24 cellular contexts compared by ENCODE assay signal in genomic region chr7:102221961-102222360, GRCh38.
DNase-seq lines count a peak whose midpoint lies in the region; ATAC-seq and TF ChIP-seq lines count a peak whose summit lies in the region.
"Had no signal": no experiment of that assay in that cellular context is flagged by ENCODE, and none has a peak within 500 bp of the region (broad histone marks: within the 10 kb centered on the region; RNA-seq: fewer than 3 reads in every experiment).

No MANE protein-coding gene starts in this region.

- H3K4me3 Mint-ChIP-seq in naive thymus-derived CD4-positive, alpha-beta T cell, result no peak overlapping the region
- H3K4me3 Mint-ChIP-seq: CD4-positive, alpha-beta T cell had no signal

- H3K27me3 Mint-ChIP-seq in naive thymus-derived CD4-positive, alpha-beta T cell, result no peaks in the 10 kb centered on the region
- H3K27me3 Mint-ChIP-seq: CD4-positive, alpha-beta T cell had no signal

- POLR2A ChIA-PET in HEK293 (lab: Yijun Ruan, JAX), result no interaction called here
- POLR2A ChIA-PET in naive thymus-derived CD4-positive, alpha-beta T cell (lab: Charles Lee), result no interaction called here

- H3K4me1 Mint-ChIP-seq in naive thymus-derived CD4-positive, alpha-beta T cell, result peaks cover 0 to 7% (median 0%) of the 10 kb centered on the region in 7 donors

- intact Hi-C loops in naive thymus-derived CD4-positive, alpha-beta T cell (cut with micrococcal nuclease), result no loop called here

- peaks cover 9% of the 10 kb centered on the region for H4K20me1 ChIP-seq in osteoblast (ENCODE audit: insufficient read depth, low read length)

- peak overlapping the region; percentile 86 for H3K4me2 ChIP-seq in osteoblast (ENCODE audit: insufficient read depth, low read length)
- H3K4me2 ChIP-seq: BLaER1 treated with 17β-estradiol and CSF1 and Interleukin-3, amounts not matched to agents 10 nM and 100 nM had no signal

- H3K4me3 ChIP-seq in HEK293 (ENCODE audit: low read depth, low read length) (no peak overlapping the region), RWPE2 (ENCODE audit: severe bottlenecking) (no peak overlapping the region), osteoblast (ENCODE audit: insufficient read depth, low read length) (no peak overlapping the region)
- no peak overlapping the region for H3K4me3 ChIP-seq in naive thymus-derived CD4-positive, alpha-beta T cell (ENCODE audit: low read length)
- H3K4me3 ChIP-seq: BLaER1 treated with 17β-estradiol and CSF1 and Interleukin-3, amounts not matched to agents 10 nM and 100 nM had no signal

- ATAC-seq in RWPE2 (ENCODE audit: low read depth) (no peak), HG03457 (IDR thresholded peaks at IDR 0.05; ENCODE audit: unreplicated experiment) (no peak), GM21447 (IDR thresholded peaks at IDR 0.05; ENCODE audit: unreplicated experiment) (no peak)
- no peak for ATAC-seq in naive thymus-derived CD4-positive, alpha-beta T cell

- H3K36me3 ChIP-seq in HEK293 (ENCODE audit: control insufficient read depth in 2 of 2, insufficient read depth in 1 of 2, low read length in 2 of 2), result no peaks in the 10 kb centered on the region
- no peaks in the 10 kb centered on the region for H3K36me3 ChIP-seq in RWPE2 (ENCODE audit: low read depth)
- no peaks in the 10 kb centered on the region for H3K36me3 ChIP-seq in osteoblast (ENCODE audit: insufficient read depth, low read length)
- H3K36me3 ChIP-seq in naive thymus-derived CD4-positive, alpha-beta T cell (ENCODE audit: control insufficient read depth in 2 of 3, insufficient read depth in 3 of 3, low read length in 3 of 3), result peaks cover 0 to 4% (median 0%) of the 10 kb centered on the region in 3 experiments

- H3K27ac ChIP-seq in HEK293 (ENCODE audit: extremely low read depth, low read depth, low read length), result no peak overlapping the region
- H3K27ac ChIP-seq in RWPE2 (ENCODE audit: poor library complexity, severe bottlenecking), result peak overlapping the region; percentile 78
- peak overlapping the region; percentile 86 for H3K27ac ChIP-seq in osteoblast (ENCODE audit: low read depth, low read length)
- H3K27ac ChIP-seq in naive thymus-derived CD4-positive, alpha-beta T cell (ENCODE audit: low read depth, low read length), result no peak overlapping the region
- H3K27ac ChIP-seq: BLaER1 treated with 17β-estradiol and CSF1 and Interleukin-3, amounts not matched to agents 10 nM and 100 nM; HL-60 had no signal

- H3K4me1 ChIP-seq in HEK293 (ENCODE audit: control insufficient read depth, insufficient read depth, low read length) (no peaks in the 10 kb centered on the region), RWPE2 (ENCODE audit: insufficient read depth, poor library complexity, severe bottlenecking) (peaks cover 17% of the 10 kb centered on the region), osteoblast (ENCODE audit: insufficient read depth, low read length) (peaks cover 16% of the 10 kb centered on the region)
- H3K4me1 ChIP-seq in naive thymus-derived CD4-positive, alpha-beta T cell (ENCODE audit: control insufficient read depth in 2 of 2, insufficient read depth in 2 of 2, low read length in 2 of 2), result no peaks in the 10 kb centered on the region

- H3K9me3 ChIP-seq in HEK293 (ENCODE audit: control insufficient read depth, insufficient read depth, low read depth, low read length), result no peaks in the 10 kb centered on the region
- H3K9me3 ChIP-seq in RWPE2 (ENCODE audit: severe bottlenecking), result no peaks in the 10 kb centered on the region
- H3K9me3 ChIP-seq in osteoblast (ENCODE audit: low read depth, low read length), result no peaks in the 10 kb centered on the region
- H3K9me3 ChIP-seq in naive thymus-derived CD4-positive, alpha-beta T cell (ENCODE audit: control insufficient read depth in 2 of 3, low read length in 3 of 3), result no peaks in the 10 kb centered on the region
- H3K9me3 ChIP-seq: BLaER1 treated with 17β-estradiol and CSF1 and Interleukin-3, amounts not matched to agents 10 nM and 100 nM had no signal

- no peak overlapping the region for H3K27ac Mint-ChIP-seq in naive thymus-derived CD4-positive, alpha-beta T cell
- H3K27ac Mint-ChIP-seq: CD4-positive, alpha-beta T cell had no signal

- CTCF ChIA-PET in HEK293 (lab: Yijun Ruan, JAX), result interaction anchor here (0.6 to 1.2 kb wide), 3 partner anchors 14 to 851 kb away, joined by 3 to 5 read pairs (median 3); no protein-coding TSS in a partner anchor
- CTCF ChIA-PET in naive thymus-derived CD4-positive, alpha-beta T cell (lab: Charles Lee), result no interaction called here

- H2AFZ ChIP-seq in osteoblast (ENCODE audit: low read length), result no peak overlapping the region

- TF ChIP-seq CTCF in HEK293 (tag by site-specific recombination; IDR thresholded peaks at IDR 0.05) (no peak), RWPE2 (IDR thresholded peaks at IDR 0.05; ENCODE audit: poor library complexity, severe bottlenecking) (no peak), osteoblast (IDR thresholded peaks at IDR 0.05; ENCODE audit: extremely low read depth, low read depth, low read length) (no peak)

- H3K9me3 Mint-ChIP-seq in naive thymus-derived CD4-positive, alpha-beta T cell, result no peaks in the 10 kb centered on the region
- H3K9me3 Mint-ChIP-seq: CD4-positive, alpha-beta T cell had no signal

- no peaks in the 10 kb centered on the region for H3K79me2 ChIP-seq in osteoblast (ENCODE audit: insufficient read depth, low read length)

- DNase-seq in RWPE2 (ENCODE audit: low spot score) (no peak), glomerular visceral epithelial cell (ENCODE audit: extremely low spot score) (peak; percentile 8), osteoblast (ENCODE audit: insufficient read length, low spot score, missing footprints) (no peak)
- DNase-seq in naive thymus-derived CD4-positive, alpha-beta T cell, result no peak
- DNase-seq: AML-193; CD4-positive, alpha-beta T cell; GOT3; HCEC 1CT; KBM-7; MM.1S; NCI-H1048; NCI-H1417; NCI-H1694 treated with DMSO at 0.1 percent for 48 hours; NCI-H2081; NCI-H510A; NCI-H69; RPMI8226; SHP77 treated with DMSO at 0.1 percent for 48 hours; SW 1271 had no signal

- H3K27me3 ChIP-seq in RWPE2 (ENCODE audit: insufficient read depth, poor library complexity, severe bottlenecking) (no peaks in the 10 kb centered on the region), osteoblast (ENCODE audit: insufficient read depth, low read length) (no peaks in the 10 kb centered on the region)
- H3K27me3 ChIP-seq in naive thymus-derived CD4-positive, alpha-beta T cell (ENCODE audit: control insufficient read depth in 2 of 2, insufficient read depth in 2 of 2, low read length in 2 of 2), result no peaks in the 10 kb centered on the region
- H3K27me3 ChIP-seq: BLaER1 treated with 17β-estradiol and CSF1 and Interleukin-3, amounts not matched to agents 10 nM and 100 nM had no signal

- peaks cover 0 to 7% (median 0%) of the 10 kb centered on the region in 5 donors for H3K36me3 Mint-ChIP-seq in naive thymus-derived CD4-positive, alpha-beta T cell

TF ChIP-seq in HEK293, 187 proteins besides CTCF, POLR2A, EP300 and RAD21:
- TF ChIP-seq ZNF121 (tag by site-specific recombination; IDR thresholded peaks at IDR 0.05) (peak; percentile 72), ZNF561 (tag by site-specific recombination; IDR thresholded peaks at IDR 0.05; ENCODE audit: borderline replicate concordance) (no peak), BCL11A (tag by site-specific recombination; IDR thresholded peaks at IDR 0.05; ENCODE audit: low read depth) (no peak), ZNF776 (tag by site-specific recombination; IDR thresholded peaks at IDR 0.05; ENCODE audit: borderline replicate concordance) (no peak), ZNF707 (tag by site-specific recombination; IDR thresholded peaks at IDR 0.05) (no peak), PBX3 (CRISPR knock-in tag; IDR thresholded peaks at IDR 0.05) (no peak)

Comparison
In these comparisons a context has a peak if more than half of its experiments do, and no peak if none do; other contexts are left out.
1. H3K27ac ChIP-seq: peak in RWPE2 (single experiment) and osteoblast (single experiment); none in HEK293 (single experiment) and naive thymus-derived CD4-positive, alpha-beta T cell (single experiment).